Comparison of ENCODE assay signal across 27 cellular contexts in the genomic region with DNA sequence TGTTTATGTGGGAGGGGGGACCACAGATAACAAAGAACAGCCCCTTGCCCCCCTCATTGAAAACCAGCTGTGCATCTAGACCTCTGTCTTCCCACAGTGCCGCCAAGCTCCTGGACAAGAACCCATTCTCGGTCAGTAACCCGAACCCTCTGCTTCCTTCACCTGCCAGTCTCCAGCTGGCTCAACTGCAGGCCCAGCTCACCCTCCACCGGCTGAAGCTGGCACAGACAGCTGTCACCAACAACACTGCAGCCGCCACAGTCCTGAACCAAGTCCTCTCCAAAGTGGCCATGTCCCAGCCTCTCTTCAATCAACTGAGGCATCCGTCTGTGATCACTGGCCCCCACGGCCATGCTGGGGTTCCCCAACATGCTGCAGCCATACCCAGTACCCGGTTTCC.
DNase-seq lines count a peak whose midpoint lies in the region; ATAC-seq and TF ChIP-seq lines count a peak whose summit lies in the region.
"Had no signal": no experiment of that assay in that cellular context is flagged by ENCODE, and none has a peak within 500 bp of the region (broad histone marks: within the 10 kb centered on the region; RNA-seq: fewer than 3 reads in every experiment).

No MANE protein-coding gene starts in this region.

- TF ChIP-seq CTCF in heart left ventricle (IDR thresholded peaks at IDR 0.05) (peak in 5 of 12 donors; percentile 8 to 31 (median 16)), psoas muscle (IDR thresholded peaks at IDR 0.05) (peak; percentile 43)

- peaks cover 0 to 34% (median 2%) of the 10 kb centered on the region in 9 donors for H3K36me3 ChIP-seq in heart left ventricle
- H3K36me3 ChIP-seq in psoas muscle (ENCODE audit: insufficient read depth in 1 of 2, low read depth in 1 of 2), result peaks cover 0 to 25% of the 10 kb centered on the region in 2 donors
- H3K36me3 ChIP-seq: left lung had no signal

- intact Hi-C loops in heart left ventricle (cut with DNase I) (loop anchor here in 2 of 10 donors (5.0 kb wide), 2 partner anchors 33 to 83 kb away; no protein-coding TSS in a partner anchor), psoas muscle (cut with DNase I) (loop anchor here in 1 of 2 donors (5.0 kb wide), 1 partner anchor 33 kb away; no protein-coding TSS in a partner anchor)

- DNase-seq in DMS53 (lab: John Stamatoyannopoulos, UW) (peak; percentile 15), DMS53 treated with DMSO at 0.1 percent for 48 hours (lab: John Stamatoyannopoulos, UW; ENCODE audit: unreplicated experiment) (no peak), NCI-H2107 treated with DMSO at 0.1 percent for 48 hours (lab: John Stamatoyannopoulos, UW; ENCODE audit: unreplicated experiment) (peak; percentile 49), heart left ventricle (peak; percentile 51 to 71 (median 70)), psoas muscle (peak; percentile 55 to 84), left lobe of liver (ENCODE audit: low spot score) (no peak)
- DNase-seq: activated CD4-positive, alpha-beta T cell treated with anti-CD3 and anti-CD28 coated beads for 36 hours; activated naive CD4-positive, alpha-beta T cell treated with anti-CD3 and anti-CD28 coated beads, Interleukin-2, amount 10 ng/mL, durations not matched to agents 7 days and 5 days; activated T-cell treated with anti-CD3 and anti-CD28 coated beads, Interleukin-2, amount 50 U/mL, for 72 hours; anterior cingulate cortex; CD4-positive, alpha-beta memory T cell; central memory CD4-positive, alpha-beta T cell; DND-41; HCEC 1CT; midbrain; NCI-H82; PC-9; stimulated activated CD4-positive, alpha-beta T cell treated with anti-CD3 and anti-CD28 coated beads, Interleukin-4, amount 100 ng/mL, for 1 hour; stimulated activated naive CD4-positive, alpha-beta T cell; T-helper 1 cell; testis had no signal

- H3K9me3 ChIP-seq in heart left ventricle (no peaks in the 10 kb centered on the region), psoas muscle (no peaks in the 10 kb centered on the region)
- H3K9me3 ChIP-seq: left lung, SJCRH30, testis had no signal

- H3K4me3 ChIP-seq in heart left ventricle, result no peak overlapping the region
- no peak overlapping the region for H3K4me3 ChIP-seq in psoas muscle
- H3K4me3 ChIP-seq: dorsolateral prefrontal cortex, left lung, PC-9, SJCRH30, testis had no signal

- TF ChIP-seq POLR2A in heart left ventricle (IDR thresholded peaks at IDR 0.05), result no peak

- H3K4me1 ChIP-seq in heart left ventricle, result peaks cover 3 to 93% (median 39%) of the 10 kb centered on the region in 12 donors
- H3K4me1 ChIP-seq in psoas muscle, result peaks cover 55% of the 10 kb centered on the region
- H3K4me1 ChIP-seq: left lung, SJCRH30 had no signal

- 46 to 84% (median 61%) methylated on average over 8 of the region's 8 CpGs for WGBS in heart left ventricle, 4 donors
- WGBS in psoas muscle, 3 donors, result 30 to 41% (median 31%) methylated on average over 8 of the region's 8 CpGs

- H3K27ac ChIP-seq in heart left ventricle (peak overlapping the region in 8 of 12 donors; percentile 42 to 80 (median 54)), psoas muscle (peak overlapping the region; percentile 72)
- H3K27ac ChIP-seq: 22Rv1, left lung, PC-9, SJCRH30, testis had no signal

- H3K27me3 ChIP-seq in heart left ventricle (no peaks in the 10 kb centered on the region), psoas muscle (ENCODE audit: insufficient read depth in 3 of 3, low read length in 2 of 3) (no peaks in the 10 kb centered on the region)
- H3K27me3 ChIP-seq: dorsolateral prefrontal cortex, SJCRH30, testis had no signal

- peak; percentile 70 to 86 (median 82) for ATAC-seq in heart left ventricle
- peak; percentile 85 to 96 (median 89) for ATAC-seq in psoas muscle
- ATAC-seq in HG02642 (IDR thresholded peaks at IDR 0.05; ENCODE audit: poor library complexity, unreplicated experiment), result no peak
- no peak for ATAC-seq in HG03378 (IDR thresholded peaks at IDR 0.05; ENCODE audit: unreplicated experiment)
- ATAC-seq in left lobe of liver, result no peak
- ATAC-seq: activated CD4-positive, alpha-beta T cell treated with anti-CD3 and anti-CD28 coated beads for 36 hours; activated T-cell treated with anti-CD3 and anti-CD28 coated beads, Interleukin-2, amount 50 U/mL, for 72 hours; left lung had no signal

Comparison
In these comparisons a context has a peak if more than half of its experiments do, and no peak if none do; other contexts are left out.
1. DNase-seq: peak in DMS53 (single experiment), NCI-H2107 treated with DMSO at 0.1 percent for 48 hours (single experiment), heart left ventricle (5 of 5) and psoas muscle (2 of 2); none in DMS53 treated with DMSO at 0.1 percent for 48 hours (single experiment) and left lobe of liver (single experiment).
2. ATAC-seq: peak in heart left ventricle (4 of 4) and psoas muscle (4 of 4); none in HG02642 (single experiment), HG03378 (single experiment) and left lobe of liver (single experiment).